Comparison of ENCODE assay signal across 9 cellular contexts in the genomic region with DNA sequence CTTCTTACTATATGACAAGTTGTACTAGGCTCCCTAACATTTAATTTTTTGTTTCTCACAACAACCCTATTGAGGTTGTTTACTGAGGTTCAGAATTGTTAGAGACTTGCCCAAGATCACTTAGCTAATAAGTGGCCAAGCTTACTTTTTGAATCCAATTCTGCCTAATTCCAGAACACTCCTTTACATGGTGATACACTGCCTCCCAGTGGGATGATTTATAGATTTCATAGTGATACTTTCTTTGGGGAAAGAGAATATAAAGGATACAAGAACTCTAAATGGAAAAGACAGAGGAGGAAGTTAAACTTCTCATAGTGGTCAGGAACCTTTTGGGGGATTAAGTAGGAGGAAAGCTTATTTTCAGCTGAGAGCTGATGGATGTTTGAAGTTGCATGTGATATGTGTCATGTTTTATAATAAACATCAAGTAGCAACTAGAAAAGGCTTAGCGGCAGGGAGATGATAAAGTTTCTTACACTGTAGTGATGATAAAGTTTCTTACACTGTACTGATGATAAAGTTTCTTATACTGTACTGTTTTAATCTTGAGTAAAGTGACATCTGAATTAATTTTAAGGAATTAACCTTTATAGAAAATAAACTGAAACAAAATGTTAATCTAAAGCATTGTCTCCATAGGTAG. TPM values are rescaled to one million over a fixed set of nuclear protein-coding genes. Genes with fewer than 3 reads are reported as not detected.
A peak's percentile ranks its signal among the peaks of the same experiment; 100 is the strongest.
DNase-seq lines count a peak whose midpoint lies in the region; ATAC-seq, FAIRE-seq and TF ChIP-seq lines count a peak whose summit lies in the region.
"Had no signal": no experiment of that assay in that cellular context is flagged by ENCODE, and none has a peak within 500 bp of the region (broad histone marks: within the 10 kb centered on the region; RNA-seq: fewer than 3 reads in every experiment).

No MANE protein-coding gene starts in this region.

- H4K20me1 ChIP-seq in smooth muscle cell (ENCODE audit: low read depth) = peaks cover 100% of the 10 kb centered on the region

- peak; percentile 28 for TF ChIP-seq CTCF in smooth muscle cell (IDR thresholded peaks at IDR 0.05; ENCODE audit: borderline replicate concordance, insufficient read depth, poor library complexity, severe bottlenecking)

- no peak overlapping the region for H3K4me2 ChIP-seq in smooth muscle cell

- H3K9ac ChIP-seq in smooth muscle cell (ENCODE audit: low read depth) = no peak overlapping the region

- H3K9me3 ChIP-seq in smooth muscle cell (replicated peaks; ENCODE audit: low read depth) = no peaks in the 10 kb centered on the region

- 85% methylated on average over 1 of the region's 1 CpG for WGBS in smooth muscle cell (ENCODE audit: low lambda C conversion rate)

- H3K36me3 ChIP-seq in smooth muscle cell (ENCODE audit: low read depth) = no peaks in the 10 kb centered on the region

- H3K36me3 Mint-ChIP-seq in activated T-cell treated with anti-CD3 and anti-CD28 coated beads, Interleukin-2, amount 50 U/mL, for 4 hours (ENCODE audit: insufficient read depth) = no peaks in the 10 kb centered on the region

- no peak overlapping the region for H3K27ac ChIP-seq in smooth muscle cell (ENCODE audit: low read depth)

- peaks cover 51% of the 10 kb centered on the region for H3K4me1 Mint-ChIP-seq in activated T-cell treated with anti-CD3 and anti-CD28 coated beads, Interleukin-2, amount 50 U/mL, for 4 hours (ENCODE audit: low read depth)

- ATAC-seq in activated T-cell treated with anti-CD3 and anti-CD28 coated beads, Interleukin-2, amount 50 U/mL, for 4 hours = peak in 1 of 2 donors; percentile 37
- no peak for ATAC-seq in GM18867 (IDR thresholded peaks at IDR 0.05; ENCODE audit: unreplicated experiment)
- ATAC-seq in GM21447 (IDR thresholded peaks at IDR 0.05; ENCODE audit: unreplicated experiment) = no peak

- peak; percentile 78 for FAIRE-seq in RCC 7860 (lab: Jason Lieb, UNC)

- no peaks in the 10 kb centered on the region for H3K4me1 ChIP-seq in smooth muscle cell (ENCODE audit: low read depth)

- no peaks in the 10 kb centered on the region for H3K9me3 Mint-ChIP-seq in activated T-cell treated with anti-CD3 and anti-CD28 coated beads, Interleukin-2, amount 50 U/mL, for 4 hours

- H3K4me3 Mint-ChIP-seq in activated T-cell treated with anti-CD3 and anti-CD28 coated beads, Interleukin-2, amount 50 U/mL, for 4 hours = peak overlapping the region; percentile 35

- no peak for DNase-seq in activated T-cell treated with anti-CD3 and anti-CD28 coated beads, Interleukin-2, amount 50 U/mL, for 4 hours
- DNase-seq in activated T-cell treated with anti-CD3 and anti-CD28 coated beads, Interleukin-2, amount 50 U/mL, for 48 hours = no peak
- DNase-seq in RCC 7860 (ENCODE audit: low spot score) (peak; percentile 17), fibroblast of gingiva (ENCODE audit: low read depth) (peak; percentile 34), smooth muscle cell (lab: John Stamatoyannopoulos, UW; ENCODE audit: unreplicated experiment) (no peak), COLO668 (lab: John Stamatoyannopoulos, UW; ENCODE audit: unreplicated experiment) (no peak)
- DNase-seq: stimulated activated CD8-positive, alpha-beta memory T cell treated with anti-CD3 and anti-CD28 coated beads, Interleukin-4, amount 100 ng/mL, for 48 hours had no signal

- no peak overlapping the region for H2AFZ ChIP-seq in smooth muscle cell (ENCODE audit: low read depth)

- H3K4me3 ChIP-seq in smooth muscle cell = no peak overlapping the region

- H3K27me3 ChIP-seq in smooth muscle cell (ENCODE audit: low read depth) = no peaks in the 10 kb centered on the region

- H3K27me3 Mint-ChIP-seq in activated T-cell treated with anti-CD3 and anti-CD28 coated beads, Interleukin-2, amount 50 U/mL, for 4 hours (ENCODE audit: low read depth) = no peaks in the 10 kb centered on the region

- peaks cover 100% of the 10 kb centered on the region for H3K79me2 ChIP-seq in smooth muscle cell (ENCODE audit: low read depth)

- no peaks in the 10 kb centered on the region for H3F3A ChIP-seq in smooth muscle cell (ENCODE audit: low read depth)

RNA-seq across cellular contexts. Expression of gene STAG2, which starts 15.3 kb away (rescaled TPM):
- total RNA-seq in activated T-cell treated with anti-CD3 and anti-CD28 coated beads, Interleukin-2, amount 50 U/mL, for 4 hours = 10 to 100 TPM; 73.2 to 81.4 (median 79.5) TPM
- total RNA-seq in smooth muscle cell = 62.4 and 68.7 TPM in 2 replicates
- polyA plus RNA-seq in smooth muscle cell = 14.3 and 14.5 TPM in 2 replicates

Comparison
In these comparisons a context has a peak if more than half of its experiments do, and no peak if none do; other contexts are left out.
1. DNase-seq: peak in RCC 7860 (single experiment) and fibroblast of gingiva (single experiment); none in activated T-cell treated with anti-CD3 and anti-CD28 coated beads, Interleukin-2, amount 50 U/mL, for 4 hours (single experiment), activated T-cell treated with anti-CD3 and anti-CD28 coated beads, Interleukin-2, amount 50 U/mL, for 48 hours (0 of 2), smooth muscle cell (single experiment) and COLO668 (single experiment).